In the genomic region with DNA sequence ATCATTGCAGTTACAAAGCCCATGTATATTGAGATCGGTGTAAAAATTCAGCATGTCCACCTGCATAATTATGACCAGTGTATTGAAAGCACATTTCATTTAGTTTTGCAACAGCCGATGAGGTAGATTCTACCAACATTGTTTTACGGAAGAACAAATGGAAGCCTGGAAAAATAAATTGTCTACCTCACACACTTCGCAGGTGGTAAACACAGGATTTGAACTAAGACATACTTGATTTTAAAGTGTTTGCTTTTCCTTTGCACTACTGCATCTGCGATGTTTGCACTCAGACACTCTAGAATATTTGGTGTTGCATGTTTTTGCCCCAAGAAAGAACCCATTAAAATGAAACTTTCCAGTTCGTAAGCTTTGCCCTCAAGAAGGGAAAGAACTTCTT, we compare ENCODE assay signal across 1 cellular context.
TF ChIP-seq lines count a peak whose summit lies in the region.

No MANE protein-coding gene starts in this region.

TF ChIP-seq in SK-N-SH treated with all-trans-retinoic acid at 6 μM for 48 hours, 23 proteins besides CTCF, POLR2A, EP300 and RAD21 (continued from another document):
- TF ChIP-seq, protein P1, sequence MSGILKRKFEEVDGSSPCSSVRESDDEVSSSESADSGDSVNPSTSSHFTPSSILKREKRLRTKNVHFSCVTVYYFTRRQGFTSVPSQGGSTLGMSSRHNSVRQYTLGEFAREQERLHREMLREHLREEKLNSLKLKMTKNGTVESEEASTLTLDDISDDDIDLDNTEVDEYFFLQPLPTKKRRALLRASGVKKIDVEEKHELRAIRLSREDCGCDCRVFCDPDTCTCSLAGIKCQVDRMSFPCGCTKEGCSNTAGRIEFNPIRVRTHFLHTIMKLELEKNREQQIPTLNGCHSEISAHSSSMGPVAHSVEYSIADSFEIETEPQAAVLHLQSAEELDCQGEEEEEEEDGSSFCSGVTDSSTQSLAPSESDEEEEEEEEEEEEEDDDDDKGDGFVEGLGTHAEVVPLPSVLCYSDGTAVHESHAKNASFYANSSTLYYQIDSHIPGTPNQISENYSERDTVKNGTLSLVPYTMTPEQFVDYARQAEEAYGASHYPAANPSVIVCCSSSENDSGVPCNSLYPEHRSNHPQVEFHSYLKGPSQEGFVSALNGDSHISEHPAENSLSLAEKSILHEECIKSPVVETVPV (CRISPR knock-in tag; IDR thresholded peaks at IDR 0.05), result no peak
- TF ChIP-seq PPARA (CRISPR knock-in tag; IDR thresholded peaks at IDR 0.05; ENCODE audit: borderline replicate concordance) (no peak), SNAI2 (CRISPR knock-in tag; IDR thresholded peaks at IDR 0.05) (no peak), ZFP30 (CRISPR knock-in tag; IDR thresholded peaks at IDR 0.05) (no peak), ZFP3 (CRISPR knock-in tag; IDR thresholded peaks at IDR 0.05) (no peak)
